20 cellular contexts compared by ENCODE assay signal in the genomic region with DNA sequence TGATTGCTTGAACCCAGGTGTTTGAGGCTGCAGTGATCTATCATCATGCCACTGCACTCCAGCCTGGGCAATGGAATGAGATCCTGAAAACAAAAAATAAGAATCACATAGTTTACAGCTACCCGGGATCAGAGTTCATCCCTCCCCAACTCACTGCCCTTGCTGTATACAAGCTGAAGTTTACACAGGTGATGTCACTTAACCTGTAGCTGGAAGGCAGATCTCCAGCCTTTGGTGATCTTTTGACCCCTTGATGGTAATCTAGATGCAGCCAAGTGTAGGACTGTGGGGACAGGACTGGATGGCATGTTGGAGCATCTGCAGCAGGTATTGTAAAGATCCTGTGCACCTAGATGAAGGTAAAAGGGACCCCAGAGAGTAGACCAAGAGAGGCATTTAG.
DNase-seq lines count a peak whose midpoint lies in the region; ATAC-seq and TF ChIP-seq lines count a peak whose summit lies in the region.
"Had no signal": no experiment of that assay in that cellular context is flagged by ENCODE, and none has a peak within 500 bp of the region (broad histone marks: within the 10 kb centered on the region; RNA-seq: fewer than 3 reads in every experiment).

No MANE protein-coding gene starts in this region.

- no peaks in the 10 kb centered on the region for H3K9me3 ChIP-seq in hepatocyte (ENCODE audit: low read depth)
- no peaks in the 10 kb centered on the region for H3K9me3 ChIP-seq in mucosa of descending colon
- H3K9me3 ChIP-seq: BE2C had no signal

- WGBS in hepatocyte (ENCODE audit: low lambda C conversion rate, missing lambda C conversion rate) = 35% methylated on average over 1 of the region's 1 CpG

- DNase-seq in HuH-7 (ENCODE audit: low spot score) (peak; percentile 28), hepatocyte (ENCODE audit: low spot score) (peak; percentile 40), mucosa of descending colon (no peak), activated gamma-delta T cell (lab: John Stamatoyannopoulos, UW) (no peak), COLO668 (lab: John Stamatoyannopoulos, UW; ENCODE audit: unreplicated experiment) (no peak)
- DNase-seq in central memory CD4-positive, alpha-beta T cell = no peak
- DNase-seq: ACHN; BE2C; C1 segment of cervical spinal cord; CD4-positive, CD25-positive, alpha-beta regulatory T cell; CD8-positive, alpha-beta memory T cell; DMS153; DND-41; EL; GOT3; H9; KG1 had no signal

- no peaks in the 10 kb centered on the region for H3K9me2 ChIP-seq in hepatocyte (replicated peaks; ENCODE audit: insufficient read depth)

- H2AFZ ChIP-seq in hepatocyte = no peak overlapping the region

- H3K4me1 ChIP-seq in hepatocyte (ENCODE audit: insufficient read depth) (peaks cover 1% of the 10 kb centered on the region), mucosa of descending colon (ENCODE audit: low read depth) (no peaks in the 10 kb centered on the region)
- H3K4me1 ChIP-seq: BE2C had no signal

- H3K27me3 ChIP-seq in hepatocyte = no peaks in the 10 kb centered on the region
- H3K27me3 ChIP-seq: BE2C had no signal

- TF ChIP-seq CTCF in hepatocyte (IDR thresholded peaks at IDR 0.05; ENCODE audit: poor library complexity) (no peak), mucosa of descending colon (IDR thresholded peaks at IDR 0.05) (no peak)

- ATAC-seq in mucosa of descending colon (peak; percentile 44), HG03460 (IDR thresholded peaks at IDR 0.05; ENCODE audit: unreplicated experiment) (no peak)
- ATAC-seq: GM12878 had no signal

- H4K20me1 ChIP-seq in hepatocyte (ENCODE audit: insufficient read depth, poor library complexity, severe bottlenecking) = no peaks in the 10 kb centered on the region

- H3K79me2 ChIP-seq in hepatocyte = no peaks in the 10 kb centered on the region

- H3K4me3 ChIP-seq in hepatocyte (no peak overlapping the region), mucosa of descending colon (no peak overlapping the region)
- H3K4me3 ChIP-seq: GM12878 had no signal

- intact Hi-C loops in mucosa of descending colon (cut with DNase I, micrococcal nuclease) = no loop called here

- H3K4me2 ChIP-seq in hepatocyte = no peak overlapping the region

- H3K36me3 ChIP-seq in hepatocyte (replicated peaks; ENCODE audit: insufficient read depth, low read depth) (no peaks in the 10 kb centered on the region), mucosa of descending colon (ENCODE audit: low read depth) (no peaks in the 10 kb centered on the region)
- H3K36me3 ChIP-seq: BE2C had no signal

- H3K27ac ChIP-seq in hepatocyte = peak overlapping the region; percentile 34
- H3K27ac ChIP-seq: HL-60 had no signal

Comparison
In these comparisons a context has a peak if more than half of its experiments do, and no peak if none do; other contexts are left out.
1. DNase-seq: peak in HuH-7 (single experiment) and hepatocyte (single experiment); none in mucosa of descending colon (0 of 3), activated gamma-delta T cell (single experiment), COLO668 (single experiment) and central memory CD4-positive, alpha-beta T cell (single experiment).